In the genomic region with DNA sequence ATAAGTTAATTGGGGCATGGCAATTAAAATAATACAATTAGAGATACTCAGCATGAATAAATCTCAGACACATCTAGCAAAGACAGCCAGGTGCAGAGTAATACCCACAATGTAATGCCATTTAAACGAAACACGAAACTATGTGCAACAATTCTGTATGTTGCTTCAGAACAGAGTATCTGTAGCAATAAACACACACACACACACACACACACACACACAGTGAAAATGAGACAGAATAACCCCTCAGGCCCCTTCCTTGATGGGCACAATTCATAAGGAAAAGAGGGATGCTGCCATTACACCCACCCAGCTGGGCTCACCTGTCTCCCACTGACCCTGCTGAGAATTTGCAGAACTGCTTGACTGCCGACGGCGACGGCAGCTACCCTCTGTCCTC, we compare ENCODE assay signal across 17 cellular contexts. TPM values are rescaled to one million over a fixed set of nuclear protein-coding genes. Genes with fewer than 3 reads are reported as not detected.
DNase-seq lines count a peak whose midpoint lies in the region; ATAC-seq and TF ChIP-seq lines count a peak whose summit lies in the region.
"Had no signal": no experiment of that assay in that cellular context is flagged by ENCODE, and none has a peak within 500 bp of the region (broad histone marks: within the 10 kb centered on the region; RNA-seq: fewer than 3 reads in every experiment).

No MANE protein-coding gene starts in this region.

- peak overlapping the region; percentile 96 for H3K4me3 Mint-ChIP-seq in activated CD4-positive, alpha-beta T cell treated with anti-CD3 and anti-CD28 coated beads, Interleukin-2, amount 10 ng/mL, durations not matched to agents 24 days and 14 days
- peak overlapping the region; percentile 59 to 92; a peak in 2 of 5 replicates for H3K4me3 Mint-ChIP-seq in H9
- peak overlapping the region; percentile 91 for H3K4me3 Mint-ChIP-seq in activated T-helper 2 cell treated with anti-CD3 and anti-CD28 coated beads, Interferon-gamma antibody, Interleukin-2, Interleukin-4, amounts not matched to agents 10 μg/mL and 5 μg/mL and 100 μg/mL, durations not matched to agents 14 hours and 24 hours and 36 hours (ENCODE audit: low read depth)
- peak overlapping the region; percentile 96 for H3K4me3 Mint-ChIP-seq in natural killer cell treated with Interleukin-12 subunit alpha and Interleukin-12 subunit beta and Interleukin-15 and Interleukin-18, amount 100 ng/mL, for 72 hours

- no peak overlapping the region for H2BK15ac ChIP-seq in H9 (ENCODE audit: low read depth, low read length)

- H2BK5ac ChIP-seq in H9 (ENCODE audit: insufficient read length, low read length), result no peak overlapping the region

- H3K4ac ChIP-seq in H9 (ENCODE audit: low read depth, low read length), result no peak overlapping the region

- no peak overlapping the region for H4K8ac ChIP-seq in H9 (replicated peaks; ENCODE audit: insufficient read length, low read depth, low read length)

- no peak overlapping the region for H3K56ac ChIP-seq in H9 (ENCODE audit: insufficient read length, low read depth, low read length)

- TF ChIP-seq CTCF in H9 (conservative IDR thresholded peaks at IDR 0.05) (no peak), colonic mucosa (IDR thresholded peaks at IDR 0.05) (no peak)

- peaks cover 13% of the 10 kb centered on the region; the same call in 1 of the 2 replicates for H3K79me2 ChIP-seq in H9 (ENCODE audit: insufficient read depth, low read length)

- no peak overlapping the region for H3K4me2 ChIP-seq in H9 (ENCODE audit: insufficient read depth, insufficient read length, low read length)
- H3K4me2 ChIP-seq: SK-N-SH had no signal

- H4K91ac ChIP-seq in H9 (ENCODE audit: insufficient read length, low read depth, low read length), result no peak overlapping the region

- H3K27me3 ChIP-seq in H9 (ENCODE audit: insufficient read depth, low read length), result no peaks in the 10 kb centered on the region
- no peaks in the 10 kb centered on the region for H3K27me3 ChIP-seq in colonic mucosa
- H3K27me3 ChIP-seq: pancreas, transverse colon had no signal

- no peaks in the 10 kb centered on the region for H3K9me3 Mint-ChIP-seq in activated CD4-positive, alpha-beta T cell treated with anti-CD3 and anti-CD28 coated beads, Interleukin-2, amount 10 ng/mL, durations not matched to agents 24 days and 14 days
- no peaks in the 10 kb centered on the region; a peak in 1 of 5 replicates for H3K9me3 Mint-ChIP-seq in H9
- H3K9me3 Mint-ChIP-seq in activated T-helper 2 cell treated with anti-CD3 and anti-CD28 coated beads, Interferon-gamma antibody, Interleukin-2, Interleukin-4, amounts not matched to agents 10 μg/mL and 5 μg/mL and 100 μg/mL, durations not matched to agents 14 hours and 24 hours and 36 hours, result no peaks in the 10 kb centered on the region
- H3K9me3 Mint-ChIP-seq in natural killer cell treated with Interleukin-12 subunit alpha and Interleukin-12 subunit beta and Interleukin-15 and Interleukin-18, amount 100 ng/mL, for 72 hours, result no peaks in the 10 kb centered on the region

- no peaks in the 10 kb centered on the region for H3K36me3 ChIP-seq in colonic mucosa

- H3K4me1 Mint-ChIP-seq in activated CD4-positive, alpha-beta T cell treated with anti-CD3 and anti-CD28 coated beads, Interleukin-2, amount 10 ng/mL, durations not matched to agents 24 days and 14 days, result peaks cover 59% of the 10 kb centered on the region
- H3K4me1 Mint-ChIP-seq in H9, result peaks cover 24 to 30% of the 10 kb centered on the region in 2 experiments
- H3K4me1 Mint-ChIP-seq in activated T-helper 2 cell treated with anti-CD3 and anti-CD28 coated beads, Interferon-gamma antibody, Interleukin-2, Interleukin-4, amounts not matched to agents 10 μg/mL and 5 μg/mL and 100 μg/mL, durations not matched to agents 14 hours and 24 hours and 36 hours (ENCODE audit: low read depth), result peaks cover 49% of the 10 kb centered on the region
- H3K4me1 Mint-ChIP-seq in natural killer cell treated with Interleukin-12 subunit alpha and Interleukin-12 subunit beta and Interleukin-15 and Interleukin-18, amount 100 ng/mL, for 72 hours (ENCODE audit: low read depth in 2 of 2), result peaks cover 51 to 60% of the 10 kb centered on the region in 2 donors

- H3K27ac ChIP-seq in H9 (ENCODE audit: insufficient read length, low read depth, low read length) (no peak overlapping the region), colonic mucosa (no peak overlapping the region)
- H3K27ac ChIP-seq: pancreas, transverse colon had no signal

- no peak overlapping the region for H3K23ac ChIP-seq in H9 (ENCODE audit: insufficient read length, low read depth, low read length)

- no peak overlapping the region for H2BK120ac ChIP-seq in H9 (ENCODE audit: low read depth, low read length, poor library complexity, severe bottlenecking)

- H3K9ac ChIP-seq in H9 (ENCODE audit: extremely low read depth, insufficient read length, low read length), result no peak overlapping the region
- no peak overlapping the region for H3K9ac ChIP-seq in colonic mucosa (ENCODE audit: low read depth in 2 of 2, low read length in 2 of 2)
- H3K9ac ChIP-seq: SK-N-SH had no signal

- no peak for DNase-seq in activated CD4-positive, alpha-beta T cell treated with anti-CD3 and anti-CD28 coated beads, Interleukin-2, amount 10 ng/mL, durations not matched to agents 24 days and 14 days
- DNase-seq in activated CD4-positive, alpha-beta T cell treated with anti-CD3 and anti-CD28 coated beads for 1 hour, result no peak
- DNase-seq in H9 (no peak), colonic mucosa (no peak), SK-N-DZ (ENCODE audit: low spot score) (no peak)
- DNase-seq in activated T-helper 2 cell treated with anti-CD3 and anti-CD28 coated beads, Interferon-gamma antibody, Interleukin-2, Interleukin-4, amounts not matched to agents 10 μg/mL and 5 μg/mL and 100 μg/mL, durations not matched to agents 14 hours and 24 hours and 36 hours (ENCODE audit: low spot score), result no peak
- no peak for DNase-seq in natural killer cell treated with Interleukin-12 subunit alpha and Interleukin-12 subunit beta and Interleukin-15 and Interleukin-18, amount 100 ng/mL, for 72 hours (ENCODE audit: low spot score)
- DNase-seq: Caco-2; NCI-H2107; NCI-H526; SK-N-SH; stimulated activated CD4-positive, alpha-beta T cell treated with anti-CD3 and anti-CD28 coated beads, Interleukin-4, amount 100 ng/mL, for 4 hours; transverse colon had no signal

- no peak overlapping the region for H3K14ac ChIP-seq in H9 (ENCODE audit: insufficient read depth, low read length)

- WGBS in H9 (ENCODE audit: extremely low coverage, insufficient read length, low lambda C conversion rate), result no CpG with 5 or more reads among the region's 6 CpGs

- H3K18ac ChIP-seq in H9 (ENCODE audit: insufficient read length, low read depth, low read length), result no peak overlapping the region

- no peak overlapping the region for H2AFZ ChIP-seq in H9 (ENCODE audit: low read length)

- H2AK5ac ChIP-seq in H9 (ENCODE audit: insufficient read length, low read length), result no peak overlapping the region

- H3K27me3 Mint-ChIP-seq in activated CD4-positive, alpha-beta T cell treated with anti-CD3 and anti-CD28 coated beads, Interleukin-2, amount 10 ng/mL, durations not matched to agents 24 days and 14 days, result peaks cover 2% of the 10 kb centered on the region
- no peaks in the 10 kb centered on the region; the same call in 1 of the 2 replicates for H3K27me3 Mint-ChIP-seq in H9 (ENCODE audit: low read depth)
- no peaks in the 10 kb centered on the region for H3K27me3 Mint-ChIP-seq in activated T-helper 2 cell treated with anti-CD3 and anti-CD28 coated beads, Interferon-gamma antibody, Interleukin-2, Interleukin-4, amounts not matched to agents 10 μg/mL and 5 μg/mL and 100 μg/mL, durations not matched to agents 14 hours and 24 hours and 36 hours (ENCODE audit: low read depth)
- no peaks in the 10 kb centered on the region for H3K27me3 Mint-ChIP-seq in natural killer cell treated with Interleukin-12 subunit alpha and Interleukin-12 subunit beta and Interleukin-15 and Interleukin-18, amount 100 ng/mL, for 72 hours

- peak overlapping the region; percentile 41 for H3K27ac Mint-ChIP-seq in activated CD4-positive, alpha-beta T cell treated with anti-CD3 and anti-CD28 coated beads, Interleukin-2, amount 10 ng/mL, durations not matched to agents 24 days and 14 days
- no peak overlapping the region for H3K27ac Mint-ChIP-seq in H9
- no peak overlapping the region for H3K27ac Mint-ChIP-seq in activated T-helper 2 cell treated with anti-CD3 and anti-CD28 coated beads, Interferon-gamma antibody, Interleukin-2, Interleukin-4, amounts not matched to agents 10 μg/mL and 5 μg/mL and 100 μg/mL, durations not matched to agents 14 hours and 24 hours and 36 hours
- peak overlapping the region; percentile 66 to 89 for H3K27ac Mint-ChIP-seq in natural killer cell treated with Interleukin-12 subunit alpha and Interleukin-12 subunit beta and Interleukin-15 and Interleukin-18, amount 100 ng/mL, for 72 hours

- H3K4me1 ChIP-seq in H9 (ENCODE audit: insufficient read depth, low read length), result no peaks in the 10 kb centered on the region
- peaks cover 19% of the 10 kb centered on the region for H3K4me1 ChIP-seq in colonic mucosa

- no peak overlapping the region for H3K4me3 ChIP-seq in colonic mucosa
- H3K4me3 ChIP-seq: pancreas, skin epidermis had no signal

- H2BK20ac ChIP-seq in H9 (ENCODE audit: low read depth, low read length, poor library complexity, severe bottlenecking), result no peak overlapping the region

- no peaks in the 10 kb centered on the region for H3K9me3 ChIP-seq in H9 (ENCODE audit: control insufficient read depth, low read depth, low read length)
- H3K9me3 ChIP-seq in colonic mucosa, result no peaks in the 10 kb centered on the region
- H3K9me3 ChIP-seq: Caco-2, pancreas, SK-N-SH, transverse colon had no signal

- H4K20me1 ChIP-seq in H9 (ENCODE audit: control insufficient read depth, insufficient read depth, insufficient read length), result no peaks in the 10 kb centered on the region

- intact Hi-C loops in activated CD4-positive, alpha-beta T cell treated with anti-CD3 and anti-CD28 coated beads, Interleukin-2, amount 10 ng/mL, durations not matched to agents 24 days and 14 days (cut with micrococcal nuclease), result no loop called here
- intact Hi-C loops in activated T-helper 2 cell treated with anti-CD3 and anti-CD28 coated beads, Interferon-gamma antibody, Interleukin-2, Interleukin-4, amounts not matched to agents 10 μg/mL and 5 μg/mL and 100 μg/mL, durations not matched to agents 14 hours and 24 hours and 36 hours (cut with micrococcal nuclease), result no loop called here
- intact Hi-C loops in colonic mucosa (cut with DNase I), result no loop called here

- peaks cover 13% of the 10 kb centered on the region for H3K79me1 ChIP-seq in H9 (ENCODE audit: insufficient read depth, low read depth, low read length, poor library complexity, severe bottlenecking)

- H2BK12ac ChIP-seq in H9 (ENCODE audit: insufficient read length, low read depth, low read length), result no peak overlapping the region

- peaks cover 37% of the 10 kb centered on the region for H3K36me3 Mint-ChIP-seq in activated CD4-positive, alpha-beta T cell treated with anti-CD3 and anti-CD28 coated beads, Interleukin-2, amount 10 ng/mL, durations not matched to agents 24 days and 14 days (ENCODE audit: low read depth)
- peaks cover 24 to 40% (median 35%) of the 10 kb centered on the region in 3 experiments for H3K36me3 Mint-ChIP-seq in H9 (ENCODE audit: insufficient read depth in 1 of 3, low read depth in 3 of 3)
- peaks cover 33% of the 10 kb centered on the region for H3K36me3 Mint-ChIP-seq in activated T-helper 2 cell treated with anti-CD3 and anti-CD28 coated beads, Interferon-gamma antibody, Interleukin-2, Interleukin-4, amounts not matched to agents 10 μg/mL and 5 μg/mL and 100 μg/mL, durations not matched to agents 14 hours and 24 hours and 36 hours (ENCODE audit: low read depth)
- H3K36me3 Mint-ChIP-seq in natural killer cell treated with Interleukin-12 subunit alpha and Interleukin-12 subunit beta and Interleukin-15 and Interleukin-18, amount 100 ng/mL, for 72 hours, result peaks cover 18% of the 10 kb centered on the region

- no peak overlapping the region for H4K5ac ChIP-seq in H9 (ENCODE audit: insufficient read length, low read depth, low read length)

- ATAC-seq in natural killer cell treated with Interleukin-12 subunit alpha and Interleukin-12 subunit beta and Interleukin-15 and Interleukin-18, amount 100 ng/mL, for 72 hours, result no peak
- no peak for ATAC-seq in GM19455 (IDR thresholded peaks at IDR 0.05; ENCODE audit: unreplicated experiment)
- ATAC-seq: esophagus mucosa, pancreas had no signal

- H3K23me2 ChIP-seq in H9 (ENCODE audit: insufficient read length, low read depth, low read length, poor library complexity, severe bottlenecking), result peaks cover 8% of the 10 kb centered on the region

- no peak overlapping the region for H3T11ph ChIP-seq in H9 (ENCODE audit: low read length)

RNA-seq across cellular contexts. Expression of a gene that starts 2.7 kb away (rescaled TPM):
- total RNA-seq in activated CD4-positive, alpha-beta T cell treated with anti-CD3 and anti-CD28 coated beads, Interleukin-2, amount 10 ng/mL, durations not matched to agents 24 days and 14 days, result 28.7 and 34.8 TPM in 2 replicates
- total RNA-seq in H9 (2021), result 32.3 and 33.2 TPM in 2 replicates
- 32.1 and 33.6 TPM in 2 replicates for total RNA-seq in activated T-helper 2 cell treated with anti-CD3 and anti-CD28 coated beads, Interferon-gamma antibody, Interleukin-2, Interleukin-4, amounts not matched to agents 10 μg/mL and 5 μg/mL and 100 μg/mL, durations not matched to agents 14 hours and 24 hours and 36 hours
- 10 to 100 TPM; 28.5 to 33.2 TPM for total RNA-seq in natural killer cell treated with Interleukin-12 subunit alpha and Interleukin-12 subunit beta and Interleukin-15 and Interleukin-18, amount 100 ng/mL, for 72 hours
- 10 to 100 TPM; 27.0 to 33.8 TPM for total RNA-seq in colonic mucosa
- polyA plus RNA-seq in SK-N-DZ (2014; cell fraction: cytosol; rRNA removed), result 50.8 and 59.3 TPM in 2 replicates
- polyA plus RNA-seq in SK-N-DZ (2014; cell fraction: nucleus; rRNA removed), result 44.6 and 50.5 TPM in 2 replicates

RNA-seq across cellular contexts. Expression of a gene that starts 5.3 kb away (rescaled TPM):
- 19.0 and 20.1 TPM in 2 replicates for total RNA-seq in activated CD4-positive, alpha-beta T cell treated with anti-CD3 and anti-CD28 coated beads, Interleukin-2, amount 10 ng/mL, durations not matched to agents 24 days and 14 days
- total RNA-seq in H9 (2021) (20.5 and 23.4 TPM in 2 replicates), colonic mucosa (10 to 100 TPM in 1 of 2 donors, 1 to 10 TPM in 1; 9.3 to 12.8 TPM)
- 17.3 and 18.4 TPM in 2 replicates for total RNA-seq in activated T-helper 2 cell treated with anti-CD3 and anti-CD28 coated beads, Interferon-gamma antibody, Interleukin-2, Interleukin-4, amounts not matched to agents 10 μg/mL and 5 μg/mL and 100 μg/mL, durations not matched to agents 14 hours and 24 hours and 36 hours
- 10 to 100 TPM; 18.5 to 23.7 TPM for total RNA-seq in natural killer cell treated with Interleukin-12 subunit alpha and Interleukin-12 subunit beta and Interleukin-15 and Interleukin-18, amount 100 ng/mL, for 72 hours
- 7.7 and 9.3 TPM in 2 replicates for polyA plus RNA-seq in SK-N-DZ (2014; cell fraction: cytosol; rRNA removed)
- polyA plus RNA-seq in SK-N-DZ (2014; cell fraction: nucleus; rRNA removed), result 5.6 and 6.5 TPM in 2 replicates

RNA-seq across cellular contexts. Expression of a gene that starts 27.6 kb away (rescaled TPM):
- 50.7 and 52.6 TPM in 2 replicates for total RNA-seq in activated CD4-positive, alpha-beta T cell treated with anti-CD3 and anti-CD28 coated beads, Interleukin-2, amount 10 ng/mL, durations not matched to agents 24 days and 14 days
- 52.4 and 53.7 TPM in 2 replicates for total RNA-seq in H9 (2021)
- 48.0 and 52.4 TPM in 2 replicates for total RNA-seq in activated T-helper 2 cell treated with anti-CD3 and anti-CD28 coated beads, Interferon-gamma antibody, Interleukin-2, Interleukin-4, amounts not matched to agents 10 μg/mL and 5 μg/mL and 100 μg/mL, durations not matched to agents 14 hours and 24 hours and 36 hours
- 10 to 100 TPM; 51.1 to 52.8 TPM for total RNA-seq in natural killer cell treated with Interleukin-12 subunit alpha and Interleukin-12 subunit beta and Interleukin-15 and Interleukin-18, amount 100 ng/mL, for 72 hours
- 10 to 100 TPM; 47.8 to 51.8 TPM for total RNA-seq in colonic mucosa
- 39.7 and 55.9 TPM in 2 replicates for polyA plus RNA-seq in SK-N-DZ (2014; cell fraction: cytosol; rRNA removed)
- polyA plus RNA-seq in SK-N-DZ (2014; cell fraction: nucleus; rRNA removed), result 26.7 and 35.8 TPM in 2 replicates

RNA-seq across cellular contexts. Expression of a gene that starts 40.1 kb away (rescaled TPM):
- total RNA-seq in activated CD4-positive, alpha-beta T cell treated with anti-CD3 and anti-CD28 coated beads, Interleukin-2, amount 10 ng/mL, durations not matched to agents 24 days and 14 days, result 71.6 and 82.3 TPM in 2 replicates
- total RNA-seq in H9 (2021), result 120 and 126 TPM in 2 replicates
- total RNA-seq in activated T-helper 2 cell treated with anti-CD3 and anti-CD28 coated beads, Interferon-gamma antibody, Interleukin-2, Interleukin-4, amounts not matched to agents 10 μg/mL and 5 μg/mL and 100 μg/mL, durations not matched to agents 14 hours and 24 hours and 36 hours, result 58.4 and 59.1 TPM in 2 replicates
- 10 to 100 TPM; 29.5 to 47.8 TPM for total RNA-seq in natural killer cell treated with Interleukin-12 subunit alpha and Interleukin-12 subunit beta and Interleukin-15 and Interleukin-18, amount 100 ng/mL, for 72 hours
- total RNA-seq in colonic mucosa, result 10 to 100 TPM; 46.7 to 57.3 TPM
- polyA plus RNA-seq in SK-N-DZ (2014; cell fraction: cytosol; rRNA removed), result 30.2 and 33.4 TPM in 2 replicates
- 69.8 and 78.5 TPM in 2 replicates for polyA plus RNA-seq in SK-N-DZ (2014; cell fraction: nucleus; rRNA removed)

RNA-seq across cellular contexts. Expression of a gene that starts 54.2 kb away (rescaled TPM):
- total RNA-seq in activated CD4-positive, alpha-beta T cell treated with anti-CD3 and anti-CD28 coated beads, Interleukin-2, amount 10 ng/mL, durations not matched to agents 24 days and 14 days, result 61.2 and 65.6 TPM in 2 replicates
- total RNA-seq in H9 (2021) (54.0 and 56.0 TPM in 2 replicates), colonic mucosa (10 to 100 TPM; 47.8 to 54.6 TPM)
- 68.3 and 69.3 TPM in 2 replicates for total RNA-seq in activated T-helper 2 cell treated with anti-CD3 and anti-CD28 coated beads, Interferon-gamma antibody, Interleukin-2, Interleukin-4, amounts not matched to agents 10 μg/mL and 5 μg/mL and 100 μg/mL, durations not matched to agents 14 hours and 24 hours and 36 hours
- 100 to 1,000 TPM; 110 to 115 TPM for total RNA-seq in natural killer cell treated with Interleukin-12 subunit alpha and Interleukin-12 subunit beta and Interleukin-15 and Interleukin-18, amount 100 ng/mL, for 72 hours
- 14.2 and 17.4 TPM in 2 replicates for polyA plus RNA-seq in SK-N-DZ (2014; cell fraction: cytosol; rRNA removed)
- 35.7 and 42.1 TPM in 2 replicates for polyA plus RNA-seq in SK-N-DZ (2014; cell fraction: nucleus; rRNA removed)

Comparison
In these comparisons a context has a peak if more than half of its experiments do, and no peak if none do; other contexts are left out.
1. H3K27ac Mint-ChIP-seq: peak in activated CD4-positive, alpha-beta T cell treated with anti-CD3 and anti-CD28 coated beads, Interleukin-2, amount 10 ng/mL, durations not matched to agents 24 days and 14 days (single experiment) and natural killer cell treated with Interleukin-12 subunit alpha and Interleukin-12 subunit beta and Interleukin-15 and Interleukin-18, amount 100 ng/mL, for 72 hours (2 of 2); none in H9 (0 of 3) and activated T-helper 2 cell treated with anti-CD3 and anti-CD28 coated beads, Interferon-gamma antibody, Interleukin-2, Interleukin-4, amounts not matched to agents 10 μg/mL and 5 μg/mL and 100 μg/mL, durations not matched to agents 14 hours and 24 hours and 36 hours (single experiment).
2. Peak in every context shown above with its lines, with median percentiles within 50 percentile points of each other: H3K4me3 Mint-ChIP-seq.